8 cellular contexts compared by ENCODE assay signal in genomic region chr14:75453817-75454434, GRCh38. TPM values are rescaled to one million over a fixed set of nuclear protein-coding genes. Genes with fewer than 3 reads are reported as not detected.
DNase-seq lines count a peak whose midpoint lies in the region; ATAC-seq lines count a peak whose summit lies in the region.

No MANE protein-coding gene starts in this region.

- H3K9me3 ChIP-seq in CD4-positive, CD25-positive, alpha-beta regulatory T cell (ENCODE audit: control insufficient read depth in 2 of 2, low read length in 2 of 2) = no peaks in the 10 kb centered on the region
- no peaks in the 10 kb centered on the region for H3K9me3 ChIP-seq in muscle layer of colon (ENCODE audit: low read length)

- no peak overlapping the region for H3K4me3 ChIP-seq in CD4-positive, CD25-positive, alpha-beta regulatory T cell (ENCODE audit: low read depth, low read length)
- no peak overlapping the region for H3K4me3 ChIP-seq in muscle layer of colon (ENCODE audit: low read depth in 1 of 2, low read length in 2 of 2)

- POLR2A ChIA-PET in activated CD4-positive, alpha-beta memory T cell treated with anti-CD3 and anti-CD28 coated beads for 36 hours (lab: Charles Lee) = no interaction called here

- no peaks in the 10 kb centered on the region for H3K9me3 Mint-ChIP-seq in CD4-positive, CD25-positive, alpha-beta regulatory T cell
- no peaks in the 10 kb centered on the region for H3K9me3 Mint-ChIP-seq in activated CD4-positive, alpha-beta memory T cell treated with anti-CD3 and anti-CD28 coated beads for 36 hours

- no peaks in the 10 kb centered on the region for H3K4me1 ChIP-seq in CD4-positive, CD25-positive, alpha-beta regulatory T cell (ENCODE audit: control insufficient read depth, insufficient read depth, low read length, poor library complexity, severe bottlenecking)
- peaks cover 91% of the 10 kb centered on the region for H3K4me1 ChIP-seq in muscle layer of colon (ENCODE audit: insufficient read depth, low read length)

- H3K27me3 Mint-ChIP-seq in CD4-positive, CD25-positive, alpha-beta regulatory T cell = peaks cover 10% of the 10 kb centered on the region
- H3K27me3 Mint-ChIP-seq in activated CD4-positive, alpha-beta memory T cell treated with anti-CD3 and anti-CD28 coated beads for 36 hours = no peaks in the 10 kb centered on the region

- ATAC-seq in CD4-positive, CD25-positive, alpha-beta regulatory T cell (ENCODE audit: low read depth in 2 of 2) = peak in 1 of 2 donors; percentile 16
- ATAC-seq in GM21529 (IDR thresholded peaks at IDR 0.05; ENCODE audit: unreplicated experiment) = peak; percentile 44
- no peak for ATAC-seq in GM21717 (IDR thresholded peaks at IDR 0.05; ENCODE audit: unreplicated experiment)

- H3K4me1 Mint-ChIP-seq in CD4-positive, CD25-positive, alpha-beta regulatory T cell = peaks cover 0 to 5% (median 3%) of the 10 kb centered on the region in 4 donors
- H3K4me1 Mint-ChIP-seq in activated CD4-positive, alpha-beta memory T cell treated with anti-CD3 and anti-CD28 coated beads for 36 hours (ENCODE audit: low read depth) = no peaks in the 10 kb centered on the region

- peak overlapping the region in 2 of 3 donors; percentile 16 to 23 for H3K27ac Mint-ChIP-seq in CD4-positive, CD25-positive, alpha-beta regulatory T cell
- no peak overlapping the region for H3K27ac Mint-ChIP-seq in activated CD4-positive, alpha-beta memory T cell treated with anti-CD3 and anti-CD28 coated beads for 36 hours

- no peaks in the 10 kb centered on the region for H3K27me3 ChIP-seq in CD4-positive, CD25-positive, alpha-beta regulatory T cell (ENCODE audit: control insufficient read depth, insufficient read depth, low read length)
- H3K27me3 ChIP-seq in muscle layer of colon (ENCODE audit: control insufficient read depth in 1 of 2, insufficient read depth in 2 of 2, low read length in 2 of 2) = no peaks in the 10 kb centered on the region

- intact Hi-C loops in activated CD4-positive, alpha-beta memory T cell treated with anti-CD3 and anti-CD28 coated beads for 36 hours (cut with micrococcal nuclease) = loop anchor here (1.0 kb wide), 1 partner anchor 147 kb away; no protein-coding TSS in a partner anchor

- CTCF ChIA-PET in activated CD4-positive, alpha-beta memory T cell treated with anti-CD3 and anti-CD28 coated beads for 36 hours (lab: Charles Lee) = interaction anchor here (0.6 to 2.5 kb wide), 12 partner anchors 10 to 330 kb away, joined by 3 to 11 read pairs (median 3); no protein-coding TSS in a partner anchor

- no peak overlapping the region for H3K4me3 Mint-ChIP-seq in CD4-positive, CD25-positive, alpha-beta regulatory T cell
- no peak overlapping the region for H3K4me3 Mint-ChIP-seq in activated CD4-positive, alpha-beta memory T cell treated with anti-CD3 and anti-CD28 coated beads for 36 hours

- H3K36me3 ChIP-seq in CD4-positive, CD25-positive, alpha-beta regulatory T cell (ENCODE audit: control insufficient read depth, insufficient read depth, low read length) = no peaks in the 10 kb centered on the region
- H3K36me3 ChIP-seq in muscle layer of colon (ENCODE audit: insufficient read depth, low read length) = no peaks in the 10 kb centered on the region

- peaks cover 3% of the 10 kb centered on the region for H3K36me3 Mint-ChIP-seq in CD4-positive, CD25-positive, alpha-beta regulatory T cell
- H3K36me3 Mint-ChIP-seq in activated CD4-positive, alpha-beta memory T cell treated with anti-CD3 and anti-CD28 coated beads for 36 hours = no peaks in the 10 kb centered on the region

- H3K9ac ChIP-seq in muscle layer of colon (ENCODE audit: low read length) = peak overlapping the region; percentile 45

- DNase-seq in CD4-positive, CD25-positive, alpha-beta regulatory T cell = peak in 2 of 3 donors; percentile 2 to 67
- DNase-seq in activated CD4-positive, alpha-beta memory T cell treated with anti-CD3 and anti-CD28 coated beads for 36 hours = peak; percentile 57
- no peak for DNase-seq in GOT3 (lab: John Stamatoyannopoulos, UW)
- no peak for DNase-seq in mesenteric fat pad (ENCODE audit: low spot score)
- DNase-seq in inferior parietal cortex (ENCODE audit: extremely low spot score) = no peak

- H3K27ac ChIP-seq in CD4-positive, CD25-positive, alpha-beta regulatory T cell (ENCODE audit: insufficient read depth, low read length, poor library complexity, severe bottlenecking) = no peak overlapping the region
- H3K27ac ChIP-seq in muscle layer of colon (ENCODE audit: low read depth, low read length) = peak overlapping the region; percentile 76

RNA-seq across cellular contexts. Expression of gene JDP2, which starts 26.1 kb away (rescaled TPM):
- 0.79 TPM for total RNA-seq in CD4-positive, CD25-positive, alpha-beta regulatory T cell
- under 1 TPM in 1 of 4 donors, not detected in 3; 0.62 TPM for polyA plus RNA-seq in CD4-positive, CD25-positive, alpha-beta regulatory T cell
- total RNA-seq in activated CD4-positive, alpha-beta memory T cell treated with anti-CD3 and anti-CD28 coated beads for 36 hours = 1 to 10 TPM; 1.7 to 1.8 TPM
- 113 TPM for total RNA-seq in mesenteric fat pad

Comparison
In these comparisons a context has a peak if more than half of its experiments do, and no peak if none do; other contexts are left out.
1. DNase-seq: peak in CD4-positive, CD25-positive, alpha-beta regulatory T cell (2 of 3) and activated CD4-positive, alpha-beta memory T cell treated with anti-CD3 and anti-CD28 coated beads for 36 hours (single experiment); none in GOT3 (single experiment), mesenteric fat pad (single experiment) and inferior parietal cortex (single experiment).
2. RNA of gene JDP2, which starts 26.1 kb away (total RNA-seq): 113 TPM in mesenteric fat pad (single experiment); 1.7 to 1.8 TPM in activated CD4-positive, alpha-beta memory T cell treated with anti-CD3 and anti-CD28 coated beads for 36 hours and 0.79 TPM in CD4-positive, CD25-positive, alpha-beta regulatory T cell (single experiment); every median in the first group is over 10 times any median in the second.